Comparison of ENCODE assay signal across 1 cellular context in the genomic region with DNA sequence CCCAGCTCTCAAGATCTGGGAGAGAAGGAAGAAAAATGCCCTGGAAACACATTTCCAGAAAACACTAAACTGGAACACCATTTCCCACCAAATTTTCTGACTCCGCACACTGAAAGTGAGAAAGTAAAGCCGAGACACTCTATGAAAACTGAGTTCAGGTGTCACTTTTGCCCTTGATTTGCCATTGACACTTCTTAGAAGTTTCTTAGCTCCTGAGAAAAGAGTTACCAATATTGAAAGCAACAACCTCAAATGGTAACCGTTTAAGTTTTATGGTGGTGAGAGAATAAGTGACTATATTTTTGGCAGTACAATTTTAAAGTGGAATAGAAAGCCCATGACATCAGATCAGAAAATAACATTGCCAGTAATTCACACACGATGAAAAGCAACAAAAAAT.
TF ChIP-seq lines count a peak whose summit lies in the region.

No MANE protein-coding gene starts in this region.

TF ChIP-seq in GM12878, 131 proteins besides CTCF, POLR2A, EP300 and RAD21 (continued from another document and continues in another):
- TF ChIP-seq, protein P1, sequence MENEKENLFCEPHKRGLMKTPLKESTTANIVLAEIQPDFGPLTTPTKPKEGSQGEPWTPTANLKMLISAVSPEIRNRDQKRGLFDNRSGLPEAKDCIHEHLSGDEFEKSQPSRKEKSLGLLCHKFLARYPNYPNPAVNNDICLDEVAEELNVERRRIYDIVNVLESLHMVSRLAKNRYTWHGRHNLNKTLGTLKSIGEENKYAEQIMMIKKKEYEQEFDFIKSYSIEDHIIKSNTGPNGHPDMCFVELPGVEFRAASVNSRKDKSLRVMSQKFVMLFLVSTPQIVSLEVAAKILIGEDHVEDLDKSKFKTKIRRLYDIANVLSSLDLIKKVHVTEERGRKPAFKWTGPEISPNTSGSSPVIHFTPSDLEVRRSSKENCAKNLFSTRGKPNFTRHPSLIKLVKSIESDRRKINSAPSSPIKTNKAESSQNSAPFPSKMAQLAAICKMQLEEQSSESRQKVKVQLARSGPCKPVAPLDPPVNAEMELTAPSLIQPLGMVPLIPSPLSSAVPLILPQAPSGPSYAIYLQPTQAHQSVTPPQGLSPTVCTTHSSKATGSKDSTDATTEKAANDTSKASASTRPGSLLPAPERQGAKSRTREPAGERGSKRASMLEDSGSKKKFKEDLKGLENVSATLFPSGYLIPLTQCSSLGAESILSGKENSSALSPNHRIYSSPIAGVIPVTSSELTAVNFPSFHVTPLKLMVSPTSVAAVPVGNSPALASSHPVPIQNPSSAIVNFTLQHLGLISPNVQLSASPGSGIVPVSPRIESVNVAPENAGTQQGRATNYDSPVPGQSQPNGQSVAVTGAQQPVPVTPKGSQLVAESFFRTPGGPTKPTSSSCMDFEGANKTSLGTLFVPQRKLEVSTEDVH (IDR thresholded peaks at IDR 0.05; ENCODE audit: low read depth, partially characterized antibody): no peak
- no peak for TF ChIP-seq TAF1 (IDR thresholded peaks at IDR 0.05; ENCODE audit: borderline replicate concordance, low read depth, low read length)
- no peak for TF ChIP-seq PAX8 (IDR thresholded peaks at IDR 0.05)
- no peak for TF ChIP-seq NR2C2 (IDR thresholded peaks at IDR 0.05; ENCODE audit: borderline replicate concordance, control insufficient read depth, insufficient read length, low read depth)
- TF ChIP-seq EED (IDR thresholded peaks at IDR 0.05; ENCODE audit: low read depth): peak; percentile 82
- TF ChIP-seq NR2F1 (conservative IDR thresholded peaks at IDR 0.05): peak; percentile 39; the same call in 1 of the 2 replicates
- TF ChIP-seq, protein P2, sequence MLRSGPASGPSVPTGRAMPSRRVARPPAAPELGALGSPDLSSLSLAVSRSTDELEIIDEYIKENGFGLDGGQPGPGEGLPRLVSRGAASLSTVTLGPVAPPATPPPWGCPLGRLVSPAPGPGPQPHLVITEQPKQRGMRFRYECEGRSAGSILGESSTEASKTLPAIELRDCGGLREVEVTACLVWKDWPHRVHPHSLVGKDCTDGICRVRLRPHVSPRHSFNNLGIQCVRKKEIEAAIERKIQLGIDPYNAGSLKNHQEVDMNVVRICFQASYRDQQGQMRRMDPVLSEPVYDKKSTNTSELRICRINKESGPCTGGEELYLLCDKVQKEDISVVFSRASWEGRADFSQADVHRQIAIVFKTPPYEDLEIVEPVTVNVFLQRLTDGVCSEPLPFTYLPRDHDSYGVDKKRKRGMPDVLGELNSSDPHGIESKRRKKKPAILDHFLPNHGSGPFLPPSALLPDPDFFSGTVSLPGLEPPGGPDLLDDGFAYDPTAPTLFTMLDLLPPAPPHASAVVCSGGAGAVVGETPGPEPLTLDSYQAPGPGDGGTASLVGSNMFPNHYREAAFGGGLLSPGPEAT (IDR thresholded peaks at IDR 0.05; ENCODE audit: low read depth): peak; percentile 59; the same call in 1 of the 2 replicates
- TF ChIP-seq FOS (IDR thresholded peaks at IDR 0.05; ENCODE audit: borderline replicate concordance, extremely low read depth, insufficient read length): no peak
- TF ChIP-seq, protein P3, sequence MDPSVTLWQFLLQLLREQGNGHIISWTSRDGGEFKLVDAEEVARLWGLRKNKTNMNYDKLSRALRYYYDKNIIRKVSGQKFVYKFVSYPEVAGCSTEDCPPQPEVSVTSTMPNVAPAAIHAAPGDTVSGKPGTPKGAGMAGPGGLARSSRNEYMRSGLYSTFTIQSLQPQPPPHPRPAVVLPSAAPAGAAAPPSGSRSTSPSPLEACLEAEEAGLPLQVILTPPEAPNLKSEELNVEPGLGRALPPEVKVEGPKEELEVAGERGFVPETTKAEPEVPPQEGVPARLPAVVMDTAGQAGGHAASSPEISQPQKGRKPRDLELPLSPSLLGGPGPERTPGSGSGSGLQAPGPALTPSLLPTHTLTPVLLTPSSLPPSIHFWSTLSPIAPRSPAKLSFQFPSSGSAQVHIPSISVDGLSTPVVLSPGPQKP (IDR thresholded peaks at IDR 0.05; ENCODE audit: low read depth, low read length): no peak
- TF ChIP-seq CHD2 (IDR thresholded peaks at IDR 0.05; ENCODE audit: borderline replicate concordance, low read depth, low read length): no peak
- TF ChIP-seq HDAC2 (IDR thresholded peaks at IDR 0.05): no peak
- TF ChIP-seq SMC3 (IDR thresholded peaks at IDR 0.05; ENCODE audit: borderline replicate concordance, low read length): no peak
- no peak for TF ChIP-seq ZSCAN29 (IDR thresholded peaks at IDR 0.05)
- peak in 1 of 2 experiments; percentile 19; a peak in 1 of 4 replicates for TF ChIP-seq BHLHE40 (IDR thresholded peaks at IDR 0.05; ENCODE audit: borderline replicate concordance in 1 of 2, low read depth in 2 of 2, low read length in 1 of 2)
- TF ChIP-seq PML (IDR thresholded peaks at IDR 0.05; ENCODE audit: low read length): peak; percentile 52; the same call in 1 of the 2 replicates
- no peak for TF ChIP-seq ZNF384 (IDR thresholded peaks at IDR 0.05; ENCODE audit: borderline replicate concordance, low read depth, low read length)
- no peak for TF ChIP-seq BCL11A (IDR thresholded peaks at IDR 0.05; ENCODE audit: low read depth, low read length)
- TF ChIP-seq, protein P4, sequence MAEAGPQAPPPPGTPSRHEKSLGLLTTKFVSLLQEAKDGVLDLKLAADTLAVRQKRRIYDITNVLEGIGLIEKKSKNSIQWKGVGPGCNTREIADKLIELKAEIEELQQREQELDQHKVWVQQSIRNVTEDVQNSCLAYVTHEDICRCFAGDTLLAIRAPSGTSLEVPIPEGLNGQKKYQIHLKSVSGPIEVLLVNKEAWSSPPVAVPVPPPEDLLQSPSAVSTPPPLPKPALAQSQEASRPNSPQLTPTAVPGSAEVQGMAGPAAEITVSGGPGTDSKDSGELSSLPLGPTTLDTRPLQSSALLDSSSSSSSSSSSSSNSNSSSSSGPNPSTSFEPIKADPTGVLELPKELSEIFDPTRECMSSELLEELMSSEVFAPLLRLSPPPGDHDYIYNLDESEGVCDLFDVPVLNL (IDR thresholded peaks at IDR 0.05; ENCODE audit: low read depth, low read length): no peak
- no peak for TF ChIP-seq SMAD1 (IDR thresholded peaks at IDR 0.05; ENCODE audit: low read depth, partially characterized antibody)
- no peak for TF ChIP-seq ZNF207 (IDR thresholded peaks at IDR 0.05; ENCODE audit: borderline replicate concordance)
- TF ChIP-seq, protein P5, sequence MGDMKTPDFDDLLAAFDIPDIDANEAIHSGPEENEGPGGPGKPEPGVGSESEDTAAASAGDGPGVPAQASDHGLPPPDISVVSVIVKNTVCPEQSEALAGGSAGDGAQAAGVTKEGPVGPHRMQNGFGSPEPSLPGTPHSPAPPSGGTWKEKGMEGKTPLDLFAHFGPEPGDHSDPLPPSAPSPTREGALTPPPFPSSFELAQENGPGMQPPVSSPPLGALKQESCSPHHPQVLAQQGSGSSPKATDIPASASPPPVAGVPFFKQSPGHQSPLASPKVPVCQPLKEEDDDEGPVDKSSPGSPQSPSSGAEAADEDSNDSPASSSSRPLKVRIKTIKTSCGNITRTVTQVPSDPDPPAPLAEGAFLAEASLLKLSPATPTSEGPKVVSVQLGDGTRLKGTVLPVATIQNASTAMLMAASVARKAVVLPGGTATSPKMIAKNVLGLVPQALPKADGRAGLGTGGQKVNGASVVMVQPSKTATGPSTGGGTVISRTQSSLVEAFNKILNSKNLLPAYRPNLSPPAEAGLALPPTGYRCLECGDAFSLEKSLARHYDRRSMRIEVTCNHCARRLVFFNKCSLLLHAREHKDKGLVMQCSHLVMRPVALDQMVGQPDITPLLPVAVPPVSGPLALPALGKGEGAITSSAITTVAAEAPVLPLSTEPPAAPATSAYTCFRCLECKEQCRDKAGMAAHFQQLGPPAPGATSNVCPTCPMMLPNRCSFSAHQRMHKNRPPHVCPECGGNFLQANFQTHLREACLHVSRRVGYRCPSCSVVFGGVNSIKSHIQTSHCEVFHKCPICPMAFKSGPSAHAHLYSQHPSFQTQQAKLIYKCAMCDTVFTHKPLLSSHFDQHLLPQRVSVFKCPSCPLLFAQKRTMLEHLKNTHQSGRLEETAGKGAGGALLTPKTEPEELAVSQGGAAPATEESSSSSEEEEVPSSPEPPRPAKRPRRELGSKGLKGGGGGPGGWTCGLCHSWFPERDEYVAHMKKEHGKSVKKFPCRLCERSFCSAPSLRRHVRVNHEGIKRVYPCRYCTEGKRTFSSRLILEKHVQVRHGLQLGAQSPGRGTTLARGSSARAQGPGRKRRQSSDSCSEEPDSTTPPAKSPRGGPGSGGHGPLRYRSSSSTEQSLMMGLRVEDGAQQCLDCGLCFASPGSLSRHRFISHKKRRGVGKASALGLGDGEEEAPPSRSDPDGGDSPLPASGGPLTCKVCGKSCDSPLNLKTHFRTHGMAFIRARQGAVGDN (IDR thresholded peaks at IDR 0.05): peak; percentile 73
- no peak for TF ChIP-seq BRCA1 (IDR thresholded peaks at IDR 0.05; ENCODE audit: low read depth, low read length)
- peak; percentile 92 for TF ChIP-seq ESRRA (IDR thresholded peaks at IDR 0.05; ENCODE audit: low read length)
- TF ChIP-seq CEBPB (IDR thresholded peaks at IDR 0.05; ENCODE audit: borderline replicate concordance in 1 of 2, low read depth in 2 of 2, low read length in 2 of 2): peak in 1 of 2 experiments; percentile 77; a peak in 1 of 4 replicates
- no peak for TF ChIP-seq STAT3 (IDR thresholded peaks at IDR 0.05; ENCODE audit: low read depth, low read length)
- no peak for TF ChIP-seq TCF12 (IDR thresholded peaks at IDR 0.05; ENCODE audit: low read depth, low read length)
- no peak for TF ChIP-seq CHD1 (IDR thresholded peaks at IDR 0.05; ENCODE audit: low read depth, low read length)
- TF ChIP-seq, protein P6, sequence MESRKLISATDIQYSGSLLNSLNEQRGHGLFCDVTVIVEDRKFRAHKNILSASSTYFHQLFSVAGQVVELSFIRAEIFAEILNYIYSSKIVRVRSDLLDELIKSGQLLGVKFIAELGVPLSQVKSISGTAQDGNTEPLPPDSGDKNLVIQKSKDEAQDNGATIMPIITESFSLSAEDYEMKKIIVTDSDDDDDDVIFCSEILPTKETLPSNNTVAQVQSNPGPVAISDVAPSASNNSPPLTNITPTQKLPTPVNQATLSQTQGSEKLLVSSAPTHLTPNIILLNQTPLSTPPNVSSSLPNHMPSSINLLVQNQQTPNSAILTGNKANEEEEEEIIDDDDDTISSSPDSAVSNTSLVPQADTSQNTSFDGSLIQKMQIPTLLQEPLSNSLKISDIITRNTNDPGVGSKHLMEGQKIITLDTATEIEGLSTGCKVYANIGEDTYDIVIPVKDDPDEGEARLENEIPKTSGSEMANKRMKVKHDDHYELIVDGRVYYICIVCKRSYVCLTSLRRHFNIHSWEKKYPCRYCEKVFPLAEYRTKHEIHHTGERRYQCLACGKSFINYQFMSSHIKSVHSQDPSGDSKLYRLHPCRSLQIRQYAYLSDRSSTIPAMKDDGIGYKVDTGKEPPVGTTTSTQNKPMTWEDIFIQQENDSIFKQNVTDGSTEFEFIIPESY (IDR thresholded peaks at IDR 0.05): no peak
- TF ChIP-seq CHD4 (IDR thresholded peaks at IDR 0.05): no peak
- TF ChIP-seq, protein P7, sequence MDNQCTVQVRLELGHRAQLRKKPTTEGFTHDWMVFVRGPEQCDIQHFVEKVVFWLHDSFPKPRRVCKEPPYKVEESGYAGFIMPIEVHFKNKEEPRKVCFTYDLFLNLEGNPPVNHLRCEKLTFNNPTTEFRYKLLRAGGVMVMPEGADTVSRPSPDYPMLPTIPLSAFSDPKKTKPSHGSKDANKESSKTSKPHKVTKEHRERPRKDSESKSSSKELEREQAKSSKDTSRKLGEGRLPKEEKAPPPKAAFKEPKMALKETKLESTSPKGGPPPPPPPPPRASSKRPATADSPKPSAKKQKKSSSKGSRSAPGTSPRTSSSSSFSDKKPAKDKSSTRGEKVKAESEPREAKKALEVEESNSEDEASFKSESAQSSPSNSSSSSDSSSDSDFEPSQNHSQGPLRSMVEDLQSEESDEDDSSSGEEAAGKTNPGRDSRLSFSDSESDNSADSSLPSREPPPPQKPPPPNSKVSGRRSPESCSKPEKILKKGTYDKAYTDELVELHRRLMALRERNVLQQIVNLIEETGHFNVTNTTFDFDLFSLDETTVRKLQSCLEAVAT (IDR thresholded peaks at IDR 0.05): no peak
- no peak for TF ChIP-seq MXI1 (IDR thresholded peaks at IDR 0.05; ENCODE audit: low read depth, low read length)
- no peak for TF ChIP-seq CBX3 (IDR thresholded peaks at IDR 0.05; ENCODE audit: borderline replicate concordance, low read depth)
- TF ChIP-seq PAX5 (IDR thresholded peaks at IDR 0.05; ENCODE audit: borderline replicate concordance, low read depth, low read length): no peak
- TF ChIP-seq CBFB (IDR thresholded peaks at IDR 0.05; ENCODE audit: low read depth): peak; percentile 45; the same call in 1 of the 2 replicates
- no peak for TF ChIP-seq BMI1 (IDR thresholded peaks at IDR 0.05; ENCODE audit: borderline replicate concordance)
- TF ChIP-seq, protein P8, sequence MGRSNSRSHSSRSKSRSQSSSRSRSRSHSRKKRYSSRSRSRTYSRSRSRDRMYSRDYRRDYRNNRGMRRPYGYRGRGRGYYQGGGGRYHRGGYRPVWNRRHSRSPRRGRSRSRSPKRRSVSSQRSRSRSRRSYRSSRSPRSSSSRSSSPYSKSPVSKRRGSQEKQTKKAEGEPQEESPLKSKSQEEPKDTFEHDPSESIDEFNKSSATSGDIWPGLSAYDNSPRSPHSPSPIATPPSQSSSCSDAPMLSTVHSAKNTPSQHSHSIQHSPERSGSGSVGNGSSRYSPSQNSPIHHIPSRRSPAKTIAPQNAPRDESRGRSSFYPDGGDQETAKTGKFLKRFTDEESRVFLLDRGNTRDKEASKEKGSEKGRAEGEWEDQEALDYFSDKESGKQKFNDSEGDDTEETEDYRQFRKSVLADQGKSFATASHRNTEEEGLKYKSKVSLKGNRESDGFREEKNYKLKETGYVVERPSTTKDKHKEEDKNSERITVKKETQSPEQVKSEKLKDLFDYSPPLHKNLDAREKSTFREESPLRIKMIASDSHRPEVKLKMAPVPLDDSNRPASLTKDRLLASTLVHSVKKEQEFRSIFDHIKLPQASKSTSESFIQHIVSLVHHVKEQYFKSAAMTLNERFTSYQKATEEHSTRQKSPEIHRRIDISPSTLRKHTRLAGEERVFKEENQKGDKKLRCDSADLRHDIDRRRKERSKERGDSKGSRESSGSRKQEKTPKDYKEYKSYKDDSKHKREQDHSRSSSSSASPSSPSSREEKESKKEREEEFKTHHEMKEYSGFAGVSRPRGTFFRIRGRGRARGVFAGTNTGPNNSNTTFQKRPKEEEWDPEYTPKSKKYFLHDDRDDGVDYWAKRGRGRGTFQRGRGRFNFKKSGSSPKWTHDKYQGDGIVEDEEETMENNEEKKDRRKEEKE (IDR thresholded peaks at IDR 0.05): no peak
- TF ChIP-seq FOXK2 (IDR thresholded peaks at IDR 0.05): no peak
- TF ChIP-seq KDM1A (IDR thresholded peaks at IDR 0.05; ENCODE audit: borderline replicate concordance): no peak
- TF ChIP-seq JUND (IDR thresholded peaks at IDR 0.05; ENCODE audit: low read depth, low read length): no peak
- TF ChIP-seq RUNX3 (IDR thresholded peaks at IDR 0.05; ENCODE audit: low read length): peak; percentile 92
- TF ChIP-seq CBX5 (IDR thresholded peaks at IDR 0.05; ENCODE audit: low read depth): no peak
- TF ChIP-seq IKZF2 (IDR thresholded peaks at IDR 0.05): peak; percentile 78 to 80
- TF ChIP-seq, protein P9, sequence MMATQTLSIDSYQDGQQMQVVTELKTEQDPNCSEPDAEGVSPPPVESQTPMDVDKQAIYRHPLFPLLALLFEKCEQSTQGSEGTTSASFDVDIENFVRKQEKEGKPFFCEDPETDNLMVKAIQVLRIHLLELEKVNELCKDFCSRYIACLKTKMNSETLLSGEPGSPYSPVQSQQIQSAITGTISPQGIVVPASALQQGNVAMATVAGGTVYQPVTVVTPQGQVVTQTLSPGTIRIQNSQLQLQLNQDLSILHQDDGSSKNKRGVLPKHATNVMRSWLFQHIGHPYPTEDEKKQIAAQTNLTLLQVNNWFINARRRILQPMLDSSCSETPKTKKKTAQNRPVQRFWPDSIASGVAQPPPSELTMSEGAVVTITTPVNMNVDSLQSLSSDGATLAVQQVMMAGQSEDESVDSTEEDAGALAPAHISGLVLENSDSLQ (IDR thresholded peaks at IDR 0.05): peak; percentile 82
